In the genomic region with DNA sequence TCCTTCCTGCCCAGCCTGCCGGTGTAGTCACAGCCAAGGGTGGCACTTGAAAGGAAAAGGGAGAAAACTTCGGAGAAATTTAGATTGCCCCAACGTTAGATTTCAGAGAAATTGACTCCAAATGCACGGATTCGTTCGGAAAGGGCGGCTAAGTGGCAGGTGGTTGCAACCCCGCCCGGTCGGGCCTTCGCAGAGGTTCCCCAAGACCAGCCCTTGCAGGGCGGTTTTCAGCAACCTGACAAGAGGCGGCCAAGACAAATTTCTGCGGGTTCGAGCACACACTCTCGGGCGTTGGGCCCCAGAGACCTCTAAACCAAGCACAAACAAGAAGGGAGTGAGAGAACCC, we compare ENCODE assay signal across 1 cellular context.
TF ChIP-seq lines count a peak whose summit lies in the region.

No MANE protein-coding gene starts in this region.

TF ChIP-seq in WTC11, 78 proteins besides CTCF, POLR2A, EP300 and RAD21 (continued from another document):
- TF ChIP-seq, protein P1, sequence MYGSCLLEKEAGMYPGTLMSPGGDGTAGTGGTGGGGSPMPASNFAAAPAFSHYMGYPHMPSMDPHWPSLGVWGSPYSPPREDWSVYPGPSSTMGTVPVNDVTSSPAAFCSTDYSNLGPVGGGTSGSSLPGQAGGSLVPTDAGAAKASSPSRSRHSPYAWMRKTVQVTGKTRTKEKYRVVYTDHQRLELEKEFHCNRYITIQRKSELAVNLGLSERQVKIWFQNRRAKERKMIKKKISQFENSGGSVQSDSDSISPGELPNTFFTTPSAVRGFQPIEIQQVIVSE (CRISPR knock-in tag; IDR thresholded peaks at IDR 0.05; ENCODE audit: borderline replicate concordance) = no peak
- TF ChIP-seq, protein P2, sequence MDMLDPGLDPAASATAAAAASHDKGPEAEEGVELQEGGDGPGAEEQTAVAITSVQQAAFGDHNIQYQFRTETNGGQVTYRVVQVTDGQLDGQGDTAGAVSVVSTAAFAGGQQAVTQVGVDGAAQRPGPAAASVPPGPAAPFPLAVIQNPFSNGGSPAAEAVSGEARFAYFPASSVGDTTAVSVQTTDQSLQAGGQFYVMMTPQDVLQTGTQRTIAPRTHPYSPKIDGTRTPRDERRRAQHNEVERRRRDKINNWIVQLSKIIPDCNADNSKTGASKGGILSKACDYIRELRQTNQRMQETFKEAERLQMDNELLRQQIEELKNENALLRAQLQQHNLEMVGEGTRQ (CRISPR knock-in tag; IDR thresholded peaks at IDR 0.05) = no peak
- no peak for TF ChIP-seq FOXK1 (CRISPR knock-in tag; IDR thresholded peaks at IDR 0.05)
- TF ChIP-seq SP1 (CRISPR knock-in tag; conservative IDR thresholded peaks at IDR 0.05) = no peak
- TF ChIP-seq, protein P3, sequence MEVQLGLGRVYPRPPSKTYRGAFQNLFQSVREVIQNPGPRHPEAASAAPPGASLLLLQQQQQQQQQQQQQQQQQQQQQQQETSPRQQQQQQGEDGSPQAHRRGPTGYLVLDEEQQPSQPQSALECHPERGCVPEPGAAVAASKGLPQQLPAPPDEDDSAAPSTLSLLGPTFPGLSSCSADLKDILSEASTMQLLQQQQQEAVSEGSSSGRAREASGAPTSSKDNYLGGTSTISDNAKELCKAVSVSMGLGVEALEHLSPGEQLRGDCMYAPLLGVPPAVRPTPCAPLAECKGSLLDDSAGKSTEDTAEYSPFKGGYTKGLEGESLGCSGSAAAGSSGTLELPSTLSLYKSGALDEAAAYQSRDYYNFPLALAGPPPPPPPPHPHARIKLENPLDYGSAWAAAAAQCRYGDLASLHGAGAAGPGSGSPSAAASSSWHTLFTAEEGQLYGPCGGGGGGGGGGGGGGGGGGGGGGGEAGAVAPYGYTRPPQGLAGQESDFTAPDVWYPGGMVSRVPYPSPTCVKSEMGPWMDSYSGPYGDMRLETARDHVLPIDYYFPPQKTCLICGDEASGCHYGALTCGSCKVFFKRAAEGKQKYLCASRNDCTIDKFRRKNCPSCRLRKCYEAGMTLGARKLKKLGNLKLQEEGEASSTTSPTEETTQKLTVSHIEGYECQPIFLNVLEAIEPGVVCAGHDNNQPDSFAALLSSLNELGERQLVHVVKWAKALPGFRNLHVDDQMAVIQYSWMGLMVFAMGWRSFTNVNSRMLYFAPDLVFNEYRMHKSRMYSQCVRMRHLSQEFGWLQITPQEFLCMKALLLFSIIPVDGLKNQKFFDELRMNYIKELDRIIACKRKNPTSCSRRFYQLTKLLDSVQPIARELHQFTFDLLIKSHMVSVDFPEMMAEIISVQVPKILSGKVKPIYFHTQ (CRISPR knock-in tag; IDR thresholded peaks at IDR 0.05) = no peak
- TF ChIP-seq ZNF317 (CRISPR knock-in tag; IDR thresholded peaks at IDR 0.05; ENCODE audit: borderline replicate concordance, low read depth) = no peak
- TF ChIP-seq, protein P4, sequence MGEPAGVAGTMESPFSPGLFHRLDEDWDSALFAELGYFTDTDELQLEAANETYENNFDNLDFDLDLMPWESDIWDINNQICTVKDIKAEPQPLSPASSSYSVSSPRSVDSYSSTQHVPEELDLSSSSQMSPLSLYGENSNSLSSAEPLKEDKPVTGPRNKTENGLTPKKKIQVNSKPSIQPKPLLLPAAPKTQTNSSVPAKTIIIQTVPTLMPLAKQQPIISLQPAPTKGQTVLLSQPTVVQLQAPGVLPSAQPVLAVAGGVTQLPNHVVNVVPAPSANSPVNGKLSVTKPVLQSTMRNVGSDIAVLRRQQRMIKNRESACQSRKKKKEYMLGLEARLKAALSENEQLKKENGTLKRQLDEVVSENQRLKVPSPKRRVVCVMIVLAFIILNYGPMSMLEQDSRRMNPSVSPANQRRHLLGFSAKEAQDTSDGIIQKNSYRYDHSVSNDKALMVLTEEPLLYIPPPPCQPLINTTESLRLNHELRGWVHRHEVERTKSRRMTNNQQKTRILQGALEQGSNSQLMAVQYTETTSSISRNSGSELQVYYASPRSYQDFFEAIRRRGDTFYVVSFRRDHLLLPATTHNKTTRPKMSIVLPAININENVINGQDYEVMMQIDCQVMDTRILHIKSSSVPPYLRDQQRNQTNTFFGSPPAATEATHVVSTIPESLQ (CRISPR knock-in tag; IDR thresholded peaks at IDR 0.05) = no peak
- TF ChIP-seq, protein P5, sequence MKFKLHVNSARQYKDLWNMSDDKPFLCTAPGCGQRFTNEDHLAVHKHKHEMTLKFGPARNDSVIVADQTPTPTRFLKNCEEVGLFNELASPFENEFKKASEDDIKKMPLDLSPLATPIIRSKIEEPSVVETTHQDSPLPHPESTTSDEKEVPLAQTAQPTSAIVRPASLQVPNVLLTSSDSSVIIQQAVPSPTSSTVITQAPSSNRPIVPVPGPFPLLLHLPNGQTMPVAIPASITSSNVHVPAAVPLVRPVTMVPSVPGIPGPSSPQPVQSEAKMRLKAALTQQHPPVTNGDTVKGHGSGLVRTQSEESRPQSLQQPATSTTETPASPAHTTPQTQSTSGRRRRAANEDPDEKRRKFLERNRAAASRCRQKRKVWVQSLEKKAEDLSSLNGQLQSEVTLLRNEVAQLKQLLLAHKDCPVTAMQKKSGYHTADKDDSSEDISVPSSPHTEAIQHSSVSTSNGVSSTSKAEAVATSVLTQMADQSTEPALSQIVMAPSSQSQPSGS (CRISPR knock-in tag; IDR thresholded peaks at IDR 0.05; ENCODE audit: borderline replicate concordance, low read depth) = no peak
- no peak for TF ChIP-seq GABPB1 (CRISPR knock-in tag; IDR thresholded peaks at IDR 0.05)
- TF ChIP-seq, protein P6, sequence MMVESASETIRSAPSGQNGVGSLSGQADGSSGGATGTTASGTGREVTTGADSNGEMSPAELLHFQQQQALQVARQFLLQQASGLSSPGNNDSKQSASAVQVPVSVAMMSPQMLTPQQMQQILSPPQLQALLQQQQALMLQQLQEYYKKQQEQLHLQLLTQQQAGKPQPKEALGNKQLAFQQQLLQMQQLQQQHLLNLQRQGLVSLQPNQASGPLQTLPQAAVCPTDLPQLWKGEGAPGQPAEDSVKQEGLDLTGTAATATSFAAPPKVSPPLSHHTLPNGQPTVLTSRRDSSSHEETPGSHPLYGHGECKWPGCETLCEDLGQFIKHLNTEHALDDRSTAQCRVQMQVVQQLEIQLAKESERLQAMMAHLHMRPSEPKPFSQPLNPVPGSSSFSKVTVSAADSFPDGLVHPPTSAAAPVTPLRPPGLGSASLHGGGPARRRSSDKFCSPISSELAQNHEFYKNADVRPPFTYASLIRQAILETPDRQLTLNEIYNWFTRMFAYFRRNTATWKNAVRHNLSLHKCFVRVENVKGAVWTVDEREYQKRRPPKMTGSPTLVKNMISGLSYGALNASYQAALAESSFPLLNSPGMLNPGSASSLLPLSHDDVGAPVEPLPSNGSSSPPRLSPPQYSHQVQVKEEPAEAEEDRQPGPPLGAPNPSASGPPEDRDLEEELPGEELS (CRISPR knock-in tag; IDR thresholded peaks at IDR 0.05) = no peak
- no peak for TF ChIP-seq MXD4 (CRISPR knock-in tag; IDR thresholded peaks at IDR 0.05; ENCODE audit: borderline replicate concordance)
- TF ChIP-seq NR2C2 (CRISPR knock-in tag; IDR thresholded peaks at IDR 0.05) = no peak
- TF ChIP-seq IRF2 (CRISPR knock-in tag; IDR thresholded peaks at IDR 0.05; ENCODE audit: borderline replicate concordance, low read depth) = no peak
- TF ChIP-seq, protein P7, sequence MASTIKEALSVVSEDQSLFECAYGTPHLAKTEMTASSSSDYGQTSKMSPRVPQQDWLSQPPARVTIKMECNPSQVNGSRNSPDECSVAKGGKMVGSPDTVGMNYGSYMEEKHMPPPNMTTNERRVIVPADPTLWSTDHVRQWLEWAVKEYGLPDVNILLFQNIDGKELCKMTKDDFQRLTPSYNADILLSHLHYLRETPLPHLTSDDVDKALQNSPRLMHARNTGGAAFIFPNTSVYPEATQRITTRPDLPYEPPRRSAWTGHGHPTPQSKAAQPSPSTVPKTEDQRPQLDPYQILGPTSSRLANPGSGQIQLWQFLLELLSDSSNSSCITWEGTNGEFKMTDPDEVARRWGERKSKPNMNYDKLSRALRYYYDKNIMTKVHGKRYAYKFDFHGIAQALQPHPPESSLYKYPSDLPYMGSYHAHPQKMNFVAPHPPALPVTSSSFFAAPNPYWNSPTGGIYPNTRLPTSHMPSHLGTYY (CRISPR knock-in tag; IDR thresholded peaks at IDR 0.05) = no peak
- TF ChIP-seq SMAD4 (CRISPR knock-in tag; IDR thresholded peaks at IDR 0.05) = no peak
